14 cellular contexts compared by ENCODE assay signal in genomic region chr1:228870041-228870713, GRCh38.
DNase-seq lines count a peak whose midpoint lies in the region; ATAC-seq lines count a peak whose summit lies in the region.
"Had no signal": no experiment of that assay in that cellular context is flagged by ENCODE, and none has a peak within 500 bp of the region (broad histone marks: within the 10 kb centered on the region; RNA-seq: fewer than 3 reads in every experiment).

No MANE protein-coding gene starts in this region.

- no peaks in the 10 kb centered on the region for H3K9me3 Mint-ChIP-seq in CD8-positive, alpha-beta memory T cell

- H3K27me3 ChIP-seq in MG63, result no peaks in the 10 kb centered on the region
- H3K27me3 ChIP-seq in CD8-positive, alpha-beta memory T cell (ENCODE audit: insufficient read depth, low read length, poor library complexity, severe bottlenecking), result no peaks in the 10 kb centered on the region

- H3K4me3 Mint-ChIP-seq in CD8-positive, alpha-beta memory T cell, result peak overlapping the region in 1 of 7 donors; percentile 63
- H3K4me3 Mint-ChIP-seq: HFFc6 had no signal

- H3K4me3 ChIP-seq in MG63, result no peak overlapping the region
- no peak overlapping the region for H3K4me3 ChIP-seq in CD8-positive, alpha-beta memory T cell (ENCODE audit: low read length)
- H3K4me3 ChIP-seq: GM23248, PC-9 had no signal

- no peak overlapping the region for H3K27ac Mint-ChIP-seq in CD8-positive, alpha-beta memory T cell
- H3K27ac Mint-ChIP-seq: HFFc6 had no signal

- CTCF ChIA-PET in CD8-positive, alpha-beta memory T cell (lab: Charles Lee), result no interaction called here

- no peaks in the 10 kb centered on the region for H3K9me3 ChIP-seq in MG63
- no peaks in the 10 kb centered on the region for H3K9me3 ChIP-seq in CD8-positive, alpha-beta memory T cell (ENCODE audit: low read length)

- POLR2A ChIA-PET in CD8-positive, alpha-beta memory T cell (lab: Charles Lee), result no interaction called here

- DNase-seq in MG63 (peak; percentile 76), ecto neural progenitor cell (ENCODE audit: low spot score) (peak; percentile 23), midbrain (lab: John Stamatoyannopoulos, UW) (peak; percentile 28), substantia nigra (lab: John Stamatoyannopoulos, UW) (no peak)
- DNase-seq in CD8-positive, alpha-beta memory T cell, result no peak
- DNase-seq: DMS79, GM23248, HFFc6, KBM-7, NCI-H1092, PC-9 had no signal

- H3K4me1 ChIP-seq in CD8-positive, alpha-beta memory T cell (ENCODE audit: insufficient read depth, low read length), result no peaks in the 10 kb centered on the region

- H3K27ac ChIP-seq in substantia nigra (ENCODE audit: low read depth, low read length, poor library complexity, severe bottlenecking), result peak overlapping the region; percentile 56
- H3K27ac ChIP-seq in CD8-positive, alpha-beta memory T cell (ENCODE audit: low read depth, low read length), result no peak overlapping the region
- H3K27ac ChIP-seq: GM23248, HL-60, PC-9 had no signal

- peaks cover 0 to 6% (median 0%) of the 10 kb centered on the region in 3 donors for H3K4me1 Mint-ChIP-seq in CD8-positive, alpha-beta memory T cell

- H3K36me3 ChIP-seq in MG63, result no peaks in the 10 kb centered on the region
- H3K36me3 ChIP-seq in CD8-positive, alpha-beta memory T cell (ENCODE audit: insufficient read depth, low read length), result no peaks in the 10 kb centered on the region

- no peaks in the 10 kb centered on the region for H3K36me3 Mint-ChIP-seq in CD8-positive, alpha-beta memory T cell

- H3K27me3 Mint-ChIP-seq in CD8-positive, alpha-beta memory T cell, result peaks cover 0 to 4% of the 10 kb centered on the region in 2 donors

- no peak for ATAC-seq in HG02973 (IDR thresholded peaks at IDR 0.05; ENCODE audit: unreplicated experiment)
- ATAC-seq in GM21360 (IDR thresholded peaks at IDR 0.05; ENCODE audit: unreplicated experiment), result no peak

Comparison
In these comparisons a context has a peak if more than half of its experiments do, and no peak if none do; other contexts are left out.
1. DNase-seq: peak in MG63 (single experiment), ecto neural progenitor cell (single experiment) and midbrain (single experiment); none in substantia nigra (0 of 49) and CD8-positive, alpha-beta memory T cell (0 of 5).